ENCODE assay signal across 21 cellular contexts in the genomic region with DNA sequence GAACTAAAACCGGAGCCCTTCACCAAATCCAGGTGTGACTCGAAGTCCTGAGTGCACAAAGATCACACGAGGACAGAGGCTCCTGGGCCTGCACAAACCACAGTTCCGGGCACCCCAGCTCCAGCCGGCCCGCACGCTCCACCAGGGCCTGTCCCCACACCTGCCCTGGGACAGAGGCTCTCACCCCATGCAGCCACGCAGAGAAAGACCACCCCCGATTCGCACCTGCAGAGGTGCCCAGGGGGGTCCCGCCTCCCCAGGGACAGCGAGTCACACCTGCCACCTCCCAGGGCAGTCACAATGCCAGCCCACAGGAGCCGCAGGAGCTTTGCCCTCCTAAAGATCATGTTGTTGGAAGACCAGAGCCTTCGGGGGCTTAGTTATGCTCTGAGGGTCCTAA. TPM values are rescaled to one million over a fixed set of nuclear protein-coding genes. Genes with fewer than 3 reads are reported as not detected.
"Had no signal": no experiment of that assay in that cellular context is flagged by ENCODE, and none has a peak within 500 bp of the region (broad histone marks: within the 10 kb centered on the region; RNA-seq: fewer than 3 reads in every experiment).

No MANE protein-coding gene starts in this region.

- H3K27me3 ChIP-seq: pancreas, vagina had no signal

- DNase-seq: activated CD4-positive, alpha-beta T cell treated with anti-CD3 and anti-CD28 coated beads, Interleukin-2, amount 50 U/mL, for 4 hours; activated CD8-positive, alpha-beta memory T cell treated with anti-CD3 and anti-CD28 coated beads for 24 hours; activated CD8-positive, alpha-beta memory T cell treated with anti-CD3 and anti-CD28 coated beads, Interleukin-2, amount 50 U/mL, for 4 hours; activated naive CD4-positive, alpha-beta T cell; activated T-cell treated with anti-CD3 and anti-CD28 coated beads, Interleukin-2, amount 50 U/mL, for 24 hours; adrenal gland; immature natural killer cell; kidney glomerular epithelial cell; small intestine; stimulated activated CD4-positive, alpha-beta T cell treated with anti-CD3 and anti-CD28 coated beads, Interleukin-15, amount 100 ng/mL, for 24 hours; stimulated activated CD4-positive, alpha-beta T cell treated with anti-CD3 and anti-CD28 coated beads, Interleukin-2, amount 100 ng/mL, for 48 hours; stimulated activated CD8-positive, alpha-beta memory T cell treated with anti-CD3 and anti-CD28 coated beads, Interleukin-4, amount 100 ng/mL, for 48 hours; stimulated activated naive CD4-positive, alpha-beta T cell; T1000 had no signal

- H3K4me3 ChIP-seq: adrenal gland, pancreas, thoracic aorta, vagina had no signal

- H3K9me3 ChIP-seq: adrenal gland, neutrophil, pancreas, thoracic aorta, vagina had no signal

- H3K27ac ChIP-seq: adrenal gland, neutrophil, thoracic aorta, vagina had no signal

- ATAC-seq: natural killer cell treated with Interleukin-12 subunit alpha and Interleukin-12 subunit beta and Interleukin-15 and Interleukin-18, amount 100 ng/mL, for 72 hours; pancreas; sciatic nerve; WTC11 had no signal

- H3K36me3 ChIP-seq: adrenal gland, neutrophil, pancreas, thoracic aorta, vagina had no signal

- H3K4me1 ChIP-seq: pancreas had no signal

RNA-seq across cellular contexts. Expression of a gene that starts 45.9 kb away (rescaled TPM):
- total RNA-seq: natural killer cell treated with Interleukin-12 subunit alpha and Interleukin-12 subunit beta and Interleukin-15 and Interleukin-18, amount 100 ng/mL, for 72 hours had no signal
